ENCODE assay signal across 8 cellular contexts in genomic region chr17:39623356-39623950, GRCh38. TPM values are rescaled to one million over a fixed set of nuclear protein-coding genes. Genes with fewer than 3 reads are reported as not detected.
A peak's percentile ranks its signal among the peaks of the same experiment; 100 is the strongest.
DNase-seq lines count a peak whose midpoint lies in the region; ATAC-seq and TF ChIP-seq lines count a peak whose summit lies in the region.

No MANE protein-coding gene starts in this region.

- peaks cover 30% of the 10 kb centered on the region for H3K27me3 Mint-ChIP-seq in activated CD4-positive, alpha-beta memory T cell treated with anti-CD3 and anti-CD28 coated beads for 36 hours

- no peaks in the 10 kb centered on the region for H3K9me3 Mint-ChIP-seq in activated CD4-positive, alpha-beta memory T cell treated with anti-CD3 and anti-CD28 coated beads for 36 hours

- POLR2A ChIA-PET in activated CD4-positive, alpha-beta memory T cell treated with anti-CD3 and anti-CD28 coated beads for 36 hours (lab: Charles Lee), result interaction anchor here (0.8 to 1.6 kb wide), 3 partner anchors 17 to 45 kb away, joined by 3 to 4 read pairs (median 3); partner anchors contain the start of gene PNMT

- peak; percentile 76 to 99 (median 96) for TF ChIP-seq CTCF in dorsolateral prefrontal cortex (IDR thresholded peaks at IDR 0.05 in 54 of 56, conservative IDR thresholded peaks at IDR 0.05 in 2 of 56; ENCODE audit: low read depth in 1 of 56, partially characterized antibody in 56 of 56)

- H3K27ac Mint-ChIP-seq in activated CD4-positive, alpha-beta memory T cell treated with anti-CD3 and anti-CD28 coated beads for 36 hours, result peak overlapping the region; percentile 56

- H3K4me3 Mint-ChIP-seq in activated CD4-positive, alpha-beta memory T cell treated with anti-CD3 and anti-CD28 coated beads for 36 hours, result peak overlapping the region; percentile 57

- CTCF ChIA-PET in activated CD4-positive, alpha-beta memory T cell treated with anti-CD3 and anti-CD28 coated beads for 36 hours (lab: Charles Lee), result interaction anchor here (0.6 to 8.6 kb wide), 45 partner anchors 10 to 567 kb away, joined by 3 to 178 read pairs (median 4); partner anchors contain the start of genes MED1, MIEN1, NEUROD2 and PGAP3

- DNase-seq in COLO668 (lab: John Stamatoyannopoulos, UW; ENCODE audit: unreplicated experiment), result peak; percentile 75
- peak; percentile 79 for DNase-seq in NCI-H69 (lab: John Stamatoyannopoulos, UW)
- peak; percentile 93 for DNase-seq in activated CD4-positive, alpha-beta memory T cell treated with anti-CD3 and anti-CD28 coated beads for 36 hours
- DNase-seq in dorsolateral prefrontal cortex, result peak; percentile 83 to 94 (median 89)
- DNase-seq in medulla oblongata (ENCODE audit: extremely low spot score), result peak; percentile 89
- DNase-seq in stimulated activated CD8-positive, alpha-beta memory T cell treated with anti-CD3 and anti-CD28 coated beads, Interleukin-12 subunit alpha, Interleukin-12 subunit beta, amount 100 ng/mL, for 24 hours (ENCODE audit: extremely low read depth), result peak; percentile 68

- peaks cover 0 to 29% (median 4%) of the 10 kb centered on the region in 45 donors for H3K27me3 ChIP-seq in dorsolateral prefrontal cortex

- H3K27ac ChIP-seq in dorsolateral prefrontal cortex, result peak overlapping the region in 29 of 59 donors; percentile 4 to 79 (median 36)

- peak; percentile 51 for ATAC-seq in HG02970 (IDR thresholded peaks at IDR 0.05; ENCODE audit: low FRiP score, unreplicated experiment)
- no peak for ATAC-seq in HG02885 (IDR thresholded peaks at IDR 0.05; ENCODE audit: poor library complexity, unreplicated experiment)

- peak overlapping the region in 4 of 59 donors; percentile 5 to 30 (median 13) for H3K4me3 ChIP-seq in dorsolateral prefrontal cortex

- H3K36me3 Mint-ChIP-seq in activated CD4-positive, alpha-beta memory T cell treated with anti-CD3 and anti-CD28 coated beads for 36 hours, result no peaks in the 10 kb centered on the region

- intact Hi-C loops in activated CD4-positive, alpha-beta memory T cell treated with anti-CD3 and anti-CD28 coated beads for 36 hours (cut with micrococcal nuclease), result loop anchor here (1.0 to 5.0 kb wide), 3 partner anchors 75 to 357 kb away; partner anchors contain the start of genes MIEN1 and PSMD3
- intact Hi-C loops in dorsolateral prefrontal cortex (cut with DNase I), result loop anchor here (2.0 to 5.0 kb wide), 6 partner anchors 49 to 131 kb away; partner anchors contain the start of gene MIEN1 (in 1 of the 2)

- peaks cover 25% of the 10 kb centered on the region for H3K4me1 Mint-ChIP-seq in activated CD4-positive, alpha-beta memory T cell treated with anti-CD3 and anti-CD28 coated beads for 36 hours (ENCODE audit: low read depth)

RNA-seq across cellular contexts. Expression of gene PPP1R1B, which starts 3.3 kb away (rescaled TPM):
- not detected for total RNA-seq in activated CD4-positive, alpha-beta memory T cell treated with anti-CD3 and anti-CD28 coated beads for 36 hours
- total RNA-seq in dorsolateral prefrontal cortex, result 100 to 1,000 TPM in 119 of 120 experiments, 10 to 100 TPM in 1; 65.3 to 449 (median 214) TPM

RNA-seq across cellular contexts. Expression of gene STARD3, which starts 13.5 kb away (rescaled TPM):
- 10 to 100 TPM; 53.6 to 60.3 TPM for total RNA-seq in activated CD4-positive, alpha-beta memory T cell treated with anti-CD3 and anti-CD28 coated beads for 36 hours
- 100 to 1,000 TPM in 9 of 120 experiments, 10 to 100 TPM in 111; 45.7 to 129 (median 71.4) TPM for total RNA-seq in dorsolateral prefrontal cortex

RNA-seq across cellular contexts. Expression of gene NEUROD2, which starts 15.7 kb away (rescaled TPM):
- total RNA-seq in activated CD4-positive, alpha-beta memory T cell treated with anti-CD3 and anti-CD28 coated beads for 36 hours, result not detected
- 10 to 100 TPM; 10.6 to 60.3 (median 39.0) TPM for total RNA-seq in dorsolateral prefrontal cortex

RNA-seq across cellular contexts. Expression of gene TCAP, which starts 41.7 kb away (rescaled TPM):
- under 1 TPM; 0.80 to 0.90 TPM for total RNA-seq in activated CD4-positive, alpha-beta memory T cell treated with anti-CD3 and anti-CD28 coated beads for 36 hours
- total RNA-seq in dorsolateral prefrontal cortex, result 10 to 100 TPM in 8 of 120 experiments, 1 to 10 TPM in 112; 1.6 to 14.9 (median 4.8) TPM

RNA-seq across cellular contexts. Expression of gene PNMT, which starts 44.8 kb away (rescaled TPM):
- total RNA-seq in activated CD4-positive, alpha-beta memory T cell treated with anti-CD3 and anti-CD28 coated beads for 36 hours, result not detected
- 10 to 100 TPM in 15 of 120 experiments, 1 to 10 TPM in 105; 1.4 to 15.3 (median 6.7) TPM for total RNA-seq in dorsolateral prefrontal cortex

Comparison
In these comparisons a context has a peak if more than half of its experiments do, and no peak if none do; other contexts are left out.
1. RNA of gene PPP1R1B, which starts 3.3 kb away (total RNA-seq): 65.3 to 449 TPM in dorsolateral prefrontal cortex; not detected in activated CD4-positive, alpha-beta memory T cell treated with anti-CD3 and anti-CD28 coated beads for 36 hours; every median in the first group is over 10 times any median in the second.
2. RNA of gene NEUROD2, which starts 15.7 kb away (total RNA-seq): 10.6 to 60.3 TPM in dorsolateral prefrontal cortex; not detected in activated CD4-positive, alpha-beta memory T cell treated with anti-CD3 and anti-CD28 coated beads for 36 hours; every median in the first group is over 10 times any median in the second.
3. Peak in every context shown above with its lines, with median percentiles within 50 percentile points of each other: DNase-seq.